In the genomic region with DNA sequence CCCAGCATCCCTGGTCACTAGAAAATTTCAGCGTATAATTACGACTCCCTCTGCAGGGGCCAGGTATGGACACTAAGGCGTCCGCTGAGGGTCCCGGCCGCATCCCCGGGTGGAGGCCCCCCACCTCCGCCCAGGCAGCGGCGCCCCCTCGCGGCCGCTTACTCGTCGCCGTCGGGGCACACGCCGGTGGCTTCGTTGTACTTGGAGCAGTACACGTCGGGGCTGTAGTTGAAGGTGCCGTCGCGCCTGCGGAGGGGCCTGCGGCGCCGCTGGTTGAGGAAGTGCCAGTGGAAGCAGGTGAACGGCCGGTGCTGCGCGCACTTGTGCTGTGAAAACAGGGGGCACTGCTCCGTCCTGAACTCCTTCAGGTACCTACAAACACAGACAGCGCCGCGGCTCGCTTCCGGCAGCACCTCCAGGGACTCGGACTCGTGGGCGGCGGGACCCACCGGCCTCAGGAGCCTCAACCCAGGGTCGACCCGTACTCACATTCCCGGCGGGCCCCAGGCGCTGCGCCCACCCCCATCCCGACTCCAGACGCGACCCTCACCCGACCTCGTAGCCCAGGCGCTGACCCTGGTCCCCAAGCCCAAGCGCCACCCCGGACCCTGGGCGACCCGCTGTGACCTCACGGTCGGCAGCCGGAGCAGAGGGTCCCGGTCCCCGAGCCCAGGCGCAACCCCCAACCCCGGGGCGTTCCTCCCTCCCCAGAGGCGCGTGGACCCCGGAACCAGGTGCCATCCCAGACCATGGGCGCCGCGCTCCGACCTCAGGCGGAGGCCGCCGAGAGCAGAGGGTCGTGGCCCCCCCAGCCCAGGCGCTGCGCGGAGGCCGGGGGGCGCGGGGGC, we compare ENCODE assay signal across 1 cellular context.
TF ChIP-seq lines count a peak whose summit lies in the region.

No MANE protein-coding gene starts in this region.

TF ChIP-seq in HEK293, 187 proteins besides CTCF, POLR2A, EP300 and RAD21 (continued from another document):
- TF ChIP-seq, protein P1, sequence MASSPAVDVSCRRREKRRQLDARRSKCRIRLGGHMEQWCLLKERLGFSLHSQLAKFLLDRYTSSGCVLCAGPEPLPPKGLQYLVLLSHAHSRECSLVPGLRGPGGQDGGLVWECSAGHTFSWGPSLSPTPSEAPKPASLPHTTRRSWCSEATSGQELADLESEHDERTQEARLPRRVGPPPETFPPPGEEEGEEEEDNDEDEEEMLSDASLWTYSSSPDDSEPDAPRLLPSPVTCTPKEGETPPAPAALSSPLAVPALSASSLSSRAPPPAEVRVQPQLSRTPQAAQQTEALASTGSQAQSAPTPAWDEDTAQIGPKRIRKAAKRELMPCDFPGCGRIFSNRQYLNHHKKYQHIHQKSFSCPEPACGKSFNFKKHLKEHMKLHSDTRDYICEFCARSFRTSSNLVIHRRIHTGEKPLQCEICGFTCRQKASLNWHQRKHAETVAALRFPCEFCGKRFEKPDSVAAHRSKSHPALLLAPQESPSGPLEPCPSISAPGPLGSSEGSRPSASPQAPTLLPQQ (tag by site-specific recombination; IDR thresholded peaks at IDR 0.05): peak; percentile 91
- TF ChIP-seq, protein P2, sequence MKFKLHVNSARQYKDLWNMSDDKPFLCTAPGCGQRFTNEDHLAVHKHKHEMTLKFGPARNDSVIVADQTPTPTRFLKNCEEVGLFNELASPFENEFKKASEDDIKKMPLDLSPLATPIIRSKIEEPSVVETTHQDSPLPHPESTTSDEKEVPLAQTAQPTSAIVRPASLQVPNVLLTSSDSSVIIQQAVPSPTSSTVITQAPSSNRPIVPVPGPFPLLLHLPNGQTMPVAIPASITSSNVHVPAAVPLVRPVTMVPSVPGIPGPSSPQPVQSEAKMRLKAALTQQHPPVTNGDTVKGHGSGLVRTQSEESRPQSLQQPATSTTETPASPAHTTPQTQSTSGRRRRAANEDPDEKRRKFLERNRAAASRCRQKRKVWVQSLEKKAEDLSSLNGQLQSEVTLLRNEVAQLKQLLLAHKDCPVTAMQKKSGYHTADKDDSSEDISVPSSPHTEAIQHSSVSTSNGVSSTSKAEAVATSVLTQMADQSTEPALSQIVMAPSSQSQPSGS (tag by site-specific recombination; IDR thresholded peaks at IDR 0.05; ENCODE audit: low read depth): no peak
- TF ChIP-seq MYNN (tag by site-specific recombination; IDR thresholded peaks at IDR 0.05; ENCODE audit: borderline replicate concordance) (no peak), ZNF354C (tag by site-specific recombination; IDR thresholded peaks at IDR 0.05; ENCODE audit: borderline replicate concordance, low read depth) (no peak), SALL2 (tag by site-specific recombination; IDR thresholded peaks at IDR 0.05; ENCODE audit: borderline replicate concordance) (no peak), GLI2 (tag by site-specific recombination; IDR thresholded peaks at IDR 0.05; ENCODE audit: borderline replicate concordance, low read depth) (no peak), ZFP37 (tag by site-specific recombination; IDR thresholded peaks at IDR 0.05) (no peak), ZNF37A (tag by site-specific recombination; IDR thresholded peaks at IDR 0.05) (no peak)
- TF ChIP-seq, protein P3, sequence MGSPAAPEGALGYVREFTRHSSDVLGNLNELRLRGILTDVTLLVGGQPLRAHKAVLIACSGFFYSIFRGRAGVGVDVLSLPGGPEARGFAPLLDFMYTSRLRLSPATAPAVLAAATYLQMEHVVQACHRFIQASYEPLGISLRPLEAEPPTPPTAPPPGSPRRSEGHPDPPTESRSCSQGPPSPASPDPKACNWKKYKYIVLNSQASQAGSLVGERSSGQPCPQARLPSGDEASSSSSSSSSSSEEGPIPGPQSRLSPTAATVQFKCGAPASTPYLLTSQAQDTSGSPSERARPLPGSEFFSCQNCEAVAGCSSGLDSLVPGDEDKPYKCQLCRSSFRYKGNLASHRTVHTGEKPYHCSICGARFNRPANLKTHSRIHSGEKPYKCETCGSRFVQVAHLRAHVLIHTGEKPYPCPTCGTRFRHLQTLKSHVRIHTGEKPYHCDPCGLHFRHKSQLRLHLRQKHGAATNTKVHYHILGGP (tag by site-specific recombination; IDR thresholded peaks at IDR 0.05): no peak
